Comparison of ENCODE assay signal across 12 cellular contexts in the genomic region with DNA sequence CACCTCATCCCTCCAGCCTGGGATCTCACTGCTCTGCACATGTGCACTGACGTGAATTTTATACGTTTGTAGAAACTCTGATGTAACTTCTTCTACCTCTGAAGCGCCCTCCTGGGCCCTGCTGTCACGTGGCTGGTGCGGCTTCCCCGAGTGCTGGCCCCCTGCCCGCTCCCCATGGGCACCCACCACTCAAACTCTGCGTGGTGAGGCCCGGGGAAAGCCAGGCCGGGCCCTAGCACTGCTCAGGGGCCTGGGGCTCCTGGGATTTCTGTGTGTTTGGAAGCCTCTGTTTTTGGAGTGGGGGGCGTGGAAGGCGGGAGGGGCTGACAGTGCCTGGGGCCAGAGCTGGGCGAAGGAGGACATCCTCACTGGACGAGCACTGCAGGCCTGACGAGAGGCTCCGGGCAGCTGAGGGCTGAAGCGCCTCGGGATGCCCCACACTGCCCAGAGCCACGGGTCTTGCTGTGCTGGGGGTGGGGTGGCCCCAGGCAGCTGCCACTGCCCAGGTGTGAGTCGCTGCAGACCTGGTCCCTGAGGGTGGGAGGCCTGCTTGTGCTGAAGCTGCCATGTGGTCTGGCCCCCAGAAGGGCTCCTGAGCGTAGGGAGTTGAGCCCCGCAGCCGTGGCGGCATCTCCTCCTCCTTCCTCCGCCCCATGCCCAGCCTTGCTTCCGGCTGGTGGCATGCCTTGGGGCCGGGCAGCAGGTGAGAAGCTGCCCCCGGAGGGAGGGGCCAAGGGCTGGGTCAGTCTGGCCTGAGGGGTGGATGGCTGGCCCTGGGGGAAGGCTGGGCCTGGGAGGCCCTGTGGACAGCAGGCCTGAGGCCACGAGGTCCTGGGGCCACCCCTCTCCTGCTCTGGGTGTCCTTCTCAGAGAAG. TPM values are rescaled to one million over a fixed set of nuclear protein-coding genes. Genes with fewer than 3 reads are reported as not detected.
"Had no signal": no experiment of that assay in that cellular context is flagged by ENCODE, and none has a peak within 500 bp of the region (broad histone marks: within the 10 kb centered on the region; RNA-seq: fewer than 3 reads in every experiment).

No MANE protein-coding gene starts in this region.

- H3K27me3 ChIP-seq: SJCRH30 had no signal

- H3K36me3 Mint-ChIP-seq: activated naive CD4-positive, alpha-beta T cell treated with anti-CD3 and anti-CD28 coated beads, Interleukin-2, amount 50 U/mL, for 24 hours; naive thymus-derived CD4-positive, alpha-beta T cell had no signal

- H3K27me3 Mint-ChIP-seq: stimulated activated naive CD8-positive, alpha-beta T cell treated with anti-CD3 and anti-CD28 coated beads, Interleukin-15, Interleukin-2, amounts not matched to agents 100 ng/mL and 50 ng/mL, for 24 hours had no signal

- DNase-seq: activated CD8-positive, alpha-beta T cell treated with anti-CD3 and anti-CD28 coated beads for 36 hours; colonic mucosa; effector CD4-positive, alpha-beta T cell; naive thymus-derived CD4-positive, alpha-beta T cell; SJCRH30; stimulated activated CD4-positive, alpha-beta T cell treated with anti-CD3 and anti-CD28 coated beads, Interleukin-4, amount 100 ng/mL, for 1 hour had no signal

- H3K4me3 Mint-ChIP-seq: activated CD8-positive, alpha-beta T cell treated with anti-CD3 and anti-CD28 coated beads for 36 hours; activated naive CD4-positive, alpha-beta T cell treated with anti-CD3 and anti-CD28 coated beads, Interleukin-2, amount 50 U/mL, for 24 hours; naive thymus-derived CD4-positive, alpha-beta T cell; stimulated activated naive CD8-positive, alpha-beta T cell treated with anti-CD3 and anti-CD28 coated beads, Interleukin-15, Interleukin-2, amounts not matched to agents 100 ng/mL and 50 ng/mL, for 24 hours had no signal

- H3K4me1 Mint-ChIP-seq: activated naive CD4-positive, alpha-beta T cell treated with anti-CD3 and anti-CD28 coated beads, Interleukin-2, amount 50 U/mL, for 24 hours had no signal

- H3K4me3 ChIP-seq: colonic mucosa, gastrocnemius medialis, lung, SJCRH30, upper lobe of left lung had no signal

- H3K9me3 Mint-ChIP-seq: activated CD8-positive, alpha-beta T cell treated with anti-CD3 and anti-CD28 coated beads for 36 hours; activated naive CD4-positive, alpha-beta T cell treated with anti-CD3 and anti-CD28 coated beads, Interleukin-2, amount 50 U/mL, for 24 hours; stimulated activated naive CD8-positive, alpha-beta T cell treated with anti-CD3 and anti-CD28 coated beads, Interleukin-15, Interleukin-2, amounts not matched to agents 100 ng/mL and 50 ng/mL, for 24 hours had no signal

- H3K36me3 ChIP-seq: colonic mucosa, gastrocnemius medialis, SJCRH30, upper lobe of left lung had no signal

- H3K27ac ChIP-seq: colonic mucosa, gastrocnemius medialis, SJCRH30, upper lobe of left lung had no signal

- H3K9me3 ChIP-seq: colonic mucosa, gastrocnemius medialis, SJCRH30, upper lobe of left lung had no signal

- H3K4me1 ChIP-seq: colonic mucosa, gastrocnemius medialis, SJCRH30, upper lobe of left lung had no signal

- H3K27ac Mint-ChIP-seq: activated CD8-positive, alpha-beta T cell treated with anti-CD3 and anti-CD28 coated beads for 36 hours; activated naive CD4-positive, alpha-beta T cell treated with anti-CD3 and anti-CD28 coated beads, Interleukin-2, amount 50 U/mL, for 24 hours; naive thymus-derived CD4-positive, alpha-beta T cell; stimulated activated naive CD8-positive, alpha-beta T cell treated with anti-CD3 and anti-CD28 coated beads, Interleukin-15, Interleukin-2, amounts not matched to agents 100 ng/mL and 50 ng/mL, for 24 hours had no signal

- ATAC-seq: activated CD8-positive, alpha-beta T cell treated with anti-CD3 and anti-CD28 coated beads for 36 hours; naive thymus-derived CD4-positive, alpha-beta T cell had no signal

RNA-seq across cellular contexts. Expression of a gene that starts 7.7 kb away (rescaled TPM):
- total RNA-seq: bronchial epithelial cell had no signal
- polyA plus RNA-seq: naive thymus-derived CD4-positive, alpha-beta T cell had no signal
